In the genomic region with DNA sequence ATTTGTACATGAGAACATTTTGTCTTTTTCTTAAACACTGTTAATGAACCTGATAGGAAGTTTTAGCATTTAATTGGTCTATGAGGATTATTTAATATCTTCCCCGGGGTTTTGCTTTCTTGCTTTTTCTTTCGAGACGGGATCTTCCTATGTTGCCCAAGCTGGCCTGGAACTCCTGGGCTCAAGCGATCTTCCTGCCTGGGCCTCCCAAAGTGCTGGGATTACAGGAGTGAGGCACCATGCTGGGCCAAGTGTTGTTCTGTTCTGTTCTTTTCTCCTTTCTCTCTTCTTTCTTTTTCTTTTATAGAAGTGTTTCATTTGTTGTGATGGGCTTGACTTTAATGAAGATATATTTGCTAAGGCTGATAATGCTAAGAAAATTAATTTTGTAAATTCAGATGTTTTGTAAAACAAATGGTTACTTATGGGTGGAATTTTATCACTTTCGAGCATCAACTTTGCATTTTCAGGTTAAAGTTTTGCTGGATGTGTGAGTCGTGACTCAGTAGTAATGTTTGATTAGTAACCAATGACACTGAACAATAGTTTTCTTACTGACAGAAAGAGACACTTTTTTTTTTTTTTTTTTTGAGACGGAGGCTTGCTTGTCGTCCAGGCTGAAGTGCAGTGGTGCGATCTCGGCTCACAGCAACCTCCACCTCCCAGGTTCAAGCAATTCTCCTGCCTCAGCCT, we compare ENCODE assay signal across 1 cellular context.
TF ChIP-seq lines count a peak whose summit lies in the region.

No MANE protein-coding gene starts in this region.

TF ChIP-seq in H1, 55 proteins besides CTCF, POLR2A, EP300 and RAD21:
- TF ChIP-seq, protein P1, sequence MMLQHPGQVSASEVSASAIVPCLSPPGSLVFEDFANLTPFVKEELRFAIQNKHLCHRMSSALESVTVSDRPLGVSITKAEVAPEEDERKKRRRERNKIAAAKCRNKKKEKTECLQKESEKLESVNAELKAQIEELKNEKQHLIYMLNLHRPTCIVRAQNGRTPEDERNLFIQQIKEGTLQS (IDR thresholded peaks at IDR 0.05; ENCODE audit: insufficient read depth, low read depth, low read length) = no peak
- TF ChIP-seq KDM1A (IDR thresholded peaks at IDR 0.05; ENCODE audit: borderline replicate concordance, low read length) (no peak), SAP30 (IDR thresholded peaks at IDR 0.05; ENCODE audit: insufficient read depth, insufficient replicate concordance, low read length) (no peak), BACH1 (IDR thresholded peaks at IDR 0.05; ENCODE audit: low read length) (no peak), SRF (IDR thresholded peaks at IDR 0.05; ENCODE audit: low read depth, low read length) (no peak), RBBP5 (IDR thresholded peaks at IDR 0.05; ENCODE audit: borderline replicate concordance, low read depth, low read length) (no peak), SIN3A (conservative IDR thresholded peaks at IDR 0.05 in 1 of 2, IDR thresholded peaks at IDR 0.05 in 1 of 2; ENCODE audit: low read depth in 1 of 2, low read length in 2 of 2) (no peak), JUN (IDR thresholded peaks at IDR 0.05; ENCODE audit: low read depth, low read length) (no peak), HDAC2 (IDR thresholded peaks at IDR 0.05; ENCODE audit: borderline replicate concordance in 1 of 2, low read depth in 2 of 2, low read length in 2 of 2) (no peak)
